In the genomic region with DNA sequence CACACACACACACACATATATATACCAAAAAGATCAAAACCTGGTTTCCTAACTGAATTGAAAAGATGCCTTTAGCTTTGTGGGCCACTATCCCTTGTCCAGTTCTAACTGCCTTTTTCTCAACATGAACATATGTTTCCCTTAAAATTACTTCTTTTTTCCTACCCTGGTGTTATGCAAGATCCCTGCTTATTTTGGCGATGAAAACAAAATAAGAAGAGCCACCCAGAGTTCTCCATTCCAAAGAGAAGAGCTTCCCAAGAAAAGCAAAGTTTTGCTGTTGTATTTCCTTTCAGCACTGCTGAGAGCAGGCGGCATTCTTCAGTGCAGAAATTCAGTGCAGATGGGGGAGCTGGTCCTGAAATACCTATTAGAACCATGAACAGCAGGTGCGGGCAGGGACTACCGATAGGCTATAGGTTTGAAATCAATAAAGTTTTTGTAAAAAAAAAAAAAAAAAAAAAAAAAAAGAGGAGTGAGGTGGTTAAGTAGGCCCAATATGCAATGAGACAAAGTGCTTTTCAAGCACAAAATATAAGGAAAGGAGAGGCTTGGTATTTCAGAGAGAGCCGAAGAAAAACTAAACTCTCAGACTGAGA, we compare ENCODE assay signal across 1 cellular context.
TF ChIP-seq lines count a peak whose summit lies in the region.

No MANE protein-coding gene starts in this region.

TF ChIP-seq in K562, 482 proteins besides CTCF, POLR2A, EP300 and RAD21 (continued from another document):
- TF ChIP-seq, protein P1, sequence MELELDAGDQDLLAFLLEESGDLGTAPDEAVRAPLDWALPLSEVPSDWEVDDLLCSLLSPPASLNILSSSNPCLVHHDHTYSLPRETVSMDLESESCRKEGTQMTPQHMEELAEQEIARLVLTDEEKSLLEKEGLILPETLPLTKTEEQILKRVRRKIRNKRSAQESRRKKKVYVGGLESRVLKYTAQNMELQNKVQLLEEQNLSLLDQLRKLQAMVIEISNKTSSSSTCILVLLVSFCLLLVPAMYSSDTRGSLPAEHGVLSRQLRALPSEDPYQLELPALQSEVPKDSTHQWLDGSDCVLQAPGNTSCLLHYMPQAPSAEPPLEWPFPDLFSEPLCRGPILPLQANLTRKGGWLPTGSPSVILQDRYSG (tag; conservative IDR thresholded peaks at IDR 0.05; ENCODE audit: low read depth), result no peak
- TF ChIP-seq TAF9B (IDR thresholded peaks at IDR 0.05; ENCODE audit: partially characterized antibody), result no peak
- TF ChIP-seq, protein P2, sequence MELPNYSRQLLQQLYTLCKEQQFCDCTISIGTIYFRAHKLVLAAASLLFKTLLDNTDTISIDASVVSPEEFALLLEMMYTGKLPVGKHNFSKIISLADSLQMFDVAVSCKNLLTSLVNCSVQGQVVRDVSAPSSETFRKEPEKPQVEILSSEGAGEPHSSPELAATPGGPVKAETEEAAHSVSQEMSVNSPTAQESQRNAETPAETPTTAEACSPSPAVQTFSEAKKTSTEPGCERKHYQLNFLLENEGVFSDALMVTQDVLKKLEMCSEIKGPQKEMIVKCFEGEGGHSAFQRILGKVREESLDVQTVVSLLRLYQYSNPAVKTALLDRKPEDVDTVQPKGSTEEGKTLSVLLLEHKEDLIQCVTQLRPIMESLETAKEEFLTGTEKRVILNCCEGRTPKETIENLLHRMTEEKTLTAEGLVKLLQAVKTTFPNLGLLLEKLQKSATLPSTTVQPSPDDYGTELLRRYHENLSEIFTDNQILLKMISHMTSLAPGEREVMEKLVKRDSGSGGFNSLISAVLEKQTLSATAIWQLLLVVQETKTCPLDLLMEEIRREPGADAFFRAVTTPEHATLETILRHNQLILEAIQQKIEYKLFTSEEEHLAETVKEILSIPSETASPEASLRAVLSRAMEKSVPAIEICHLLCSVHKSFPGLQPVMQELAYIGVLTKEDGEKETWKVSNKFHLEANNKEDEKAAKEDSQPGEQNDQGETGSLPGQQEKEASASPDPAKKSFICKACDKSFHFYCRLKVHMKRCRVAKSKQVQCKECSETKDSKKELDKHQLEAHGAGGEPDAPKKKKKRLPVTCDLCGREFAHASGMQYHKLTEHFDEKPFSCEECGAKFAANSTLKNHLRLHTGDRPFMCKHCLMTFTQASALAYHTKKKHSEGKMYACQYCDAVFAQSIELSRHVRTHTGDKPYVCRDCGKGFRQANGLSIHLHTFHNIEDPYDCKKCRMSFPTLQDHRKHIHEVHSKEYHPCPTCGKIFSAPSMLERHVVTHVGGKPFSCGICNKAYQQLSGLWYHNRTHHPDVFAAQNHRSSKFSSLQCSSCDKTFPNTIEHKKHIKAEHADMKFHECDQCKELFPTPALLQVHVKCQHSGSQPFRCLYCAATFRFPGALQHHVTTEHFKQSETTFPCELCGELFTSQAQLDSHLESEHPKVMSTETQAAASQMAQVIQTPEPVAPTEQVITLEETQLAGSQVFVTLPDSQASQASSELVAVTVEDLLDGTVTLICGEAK (IDR thresholded peaks at IDR 0.05), result peak; percentile 81
- TF ChIP-seq, protein P2 (CRISPR knock-in tag; IDR thresholded peaks at IDR 0.05), result peak; percentile 88
- TF ChIP-seq ZFP1 (CRISPR knock-in tag; IDR thresholded peaks at IDR 0.05), result no peak
- peak; percentile 80 for TF ChIP-seq ZNF384 (IDR thresholded peaks at IDR 0.05; ENCODE audit: low read depth, low read length)
- no peak for TF ChIP-seq KDM1A (IDR thresholded peaks at IDR 0.05)
- TF ChIP-seq ELF4 (CRISPR knock-in tag; IDR thresholded peaks at IDR 0.05), result no peak
